In the genomic region with DNA sequence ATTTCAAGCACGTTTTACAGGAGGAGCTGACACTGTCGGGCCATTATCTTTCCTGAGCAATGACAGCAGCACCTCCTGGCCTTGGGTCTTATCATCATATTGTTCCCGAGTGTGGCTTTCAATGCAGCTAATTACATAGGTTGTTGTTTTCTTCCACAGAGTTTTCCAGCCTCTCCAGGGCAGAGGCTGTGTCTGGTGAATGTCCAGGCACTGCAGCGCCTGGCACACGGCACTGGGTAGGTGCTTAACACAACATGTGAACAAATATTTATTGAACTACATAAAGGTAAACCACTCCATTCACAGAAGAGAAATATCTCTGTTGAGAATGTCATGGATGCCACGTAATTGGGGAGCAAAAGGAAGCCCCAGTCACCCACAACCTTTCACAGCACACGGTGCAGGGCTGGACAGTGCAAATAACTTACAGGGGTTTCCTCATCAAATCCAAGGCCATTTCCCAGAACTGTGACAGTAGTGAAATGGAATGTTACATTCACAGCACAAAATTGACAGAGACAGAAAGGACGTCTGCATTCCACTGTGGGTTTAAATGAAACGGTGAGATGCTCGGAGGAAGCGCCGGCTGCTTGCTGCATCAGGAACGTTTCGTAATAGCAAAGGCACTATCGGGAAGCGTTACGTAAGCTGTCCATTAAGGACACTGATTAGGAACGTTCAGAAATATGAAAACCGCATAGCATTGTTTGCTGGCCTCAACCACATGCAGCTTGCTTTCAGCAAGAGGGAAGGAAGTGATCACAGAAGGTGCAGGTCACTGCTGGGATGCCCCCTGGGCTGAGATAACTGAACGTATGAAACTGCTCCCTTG, we compare ENCODE assay signal across 10 cellular contexts. TPM values are rescaled to one million over a fixed set of nuclear protein-coding genes. Genes with fewer than 3 reads are reported as not detected.
A peak's percentile ranks its signal among the peaks of the same experiment; 100 is the strongest.
DNase-seq lines count a peak whose midpoint lies in the region; ATAC-seq, FAIRE-seq and TF ChIP-seq lines count a peak whose summit lies in the region.
"Had no signal": no experiment of that assay in that cellular context is flagged by ENCODE, and none has a peak within 500 bp of the region (broad histone marks: within the 10 kb centered on the region; RNA-seq: fewer than 3 reads in every experiment).

No MANE protein-coding gene starts in this region.

- dilution Hi-C loops in keratinocyte (cut with MboI; ENCODE audit: extremely low pct_ligation_motif_present, low sequenced_read_pairs) = no loop called here

- CTCF ChIA-PET in activated B cell treated with CpG ODN at 0.5 μM for 24 hours (lab: Charles Lee) = interaction anchor here (0.8 kb wide), 1 partner anchor 35 kb away, joined by 3 read pairs; no protein-coding TSS in a partner anchor

- H3K4me2 ChIP-seq in keratinocyte (ENCODE audit: control insufficient read depth, extremely low read depth, insufficient read depth, low read depth, low read length) = peak overlapping the region; percentile 2

- H3K4me1 ChIP-seq in keratinocyte (ENCODE audit: control insufficient read depth, extremely low read depth, insufficient read depth, low read length) = peaks cover 11% of the 10 kb centered on the region
- H3K4me1 ChIP-seq: parathyroid adenoma had no signal

- H3K36me3 Mint-ChIP-seq in activated B cell treated with CpG ODN at 0.5 μM for 24 hours (ENCODE audit: low read depth) = no peaks in the 10 kb centered on the region

- POLR2A ChIA-PET in activated B cell treated with CpG ODN at 0.5 μM for 24 hours (lab: Charles Lee) = interaction anchor here (0.7 kb wide), 1 partner anchor 158 kb away, joined by 3 read pairs; no protein-coding TSS in a partner anchor

- H3K27ac ChIP-seq in keratinocyte (ENCODE audit: control insufficient read depth, insufficient read depth, low read length) = no peak overlapping the region
- H3K27ac ChIP-seq: parathyroid adenoma had no signal

- peaks cover 31% of the 10 kb centered on the region for H3K4me1 Mint-ChIP-seq in activated B cell treated with CpG ODN at 0.5 μM for 24 hours

- no peak overlapping the region for H3K27ac Mint-ChIP-seq in activated B cell treated with CpG ODN at 0.5 μM for 24 hours

- FAIRE-seq in HTR-8/SVneo (lab: Jason Lieb, UNC) = no peak
- FAIRE-seq in keratinocyte (lab: Jason Lieb, UNC) = peak; percentile 46

- no peak for ATAC-seq in activated B cell treated with CpG ODN at 0.5 μM for 24 hours (ENCODE audit: low read depth)
- ATAC-seq in GM19324 (IDR thresholded peaks at IDR 0.05; ENCODE audit: low FRiP score, unreplicated experiment) = no peak
- ATAC-seq in GM18505 (IDR thresholded peaks at IDR 0.05; ENCODE audit: unreplicated experiment) = no peak

- TF ChIP-seq POLR2A in GM18505 (IDR thresholded peaks at IDR 0.05; ENCODE audit: borderline replicate concordance, extremely low read depth, insufficient read depth, insufficient read length) = no peak

- H3K36me3 ChIP-seq in keratinocyte (ENCODE audit: control insufficient read depth in 2 of 2, extremely low read depth in 1 of 2, insufficient read depth in 2 of 2, low read length in 2 of 2) = no peaks in the 10 kb centered on the region

- DNase-seq in A172 (ENCODE audit: low spot score) = peak; percentile 74
- peak; percentile 75 for DNase-seq in HTR-8/SVneo (ENCODE audit: insufficient read length, low spot score)
- DNase-seq in activated B cell treated with CpG ODN at 0.5 μM for 24 hours = no peak
- no peak for DNase-seq in keratinocyte (ENCODE audit: low read depth, low spot score)
- no peak for DNase-seq in NCI-H2196 treated with DMSO at 0.1 percent for 48 hours (lab: John Stamatoyannopoulos, UW; ENCODE audit: unreplicated experiment)
- no peak for DNase-seq in RKO (ENCODE audit: low spot score)

- H3K9ac ChIP-seq in keratinocyte (ENCODE audit: control insufficient read depth, extremely low read depth, insufficient read depth, low read length) = no peak overlapping the region
- H3K9ac ChIP-seq: parathyroid adenoma had no signal

- no peaks in the 10 kb centered on the region for H3K9me1 ChIP-seq in keratinocyte (ENCODE audit: control insufficient read depth, extremely low read depth, insufficient read depth, low read length)

- no peak for TF ChIP-seq CTCF in activated B cell treated with CpG ODN at 0.5 μM for 24 hours (IDR thresholded peaks at IDR 0.05)
- no peak for TF ChIP-seq CTCF in keratinocyte (optimal IDR thresholded peaks at IDR 0.05 in 1 of 3, IDR thresholded peaks at IDR 0.05 in 1 of 3, conservative IDR thresholded peaks at IDR 0.05 in 1 of 3; ENCODE audit: extremely low read depth in 1 of 3, insufficient read depth in 2 of 3, low read length in 3 of 3)

- intact Hi-C loops in activated B cell treated with CpG ODN at 0.5 μM for 24 hours (cut with micrococcal nuclease) = no loop called here

- peaks cover 41% of the 10 kb centered on the region for H3K27me3 Mint-ChIP-seq in activated B cell treated with CpG ODN at 0.5 μM for 24 hours

- H3K27me3 ChIP-seq in keratinocyte (ENCODE audit: control insufficient read depth, extremely low read depth, insufficient read depth, low read length) = peaks cover 47% of the 10 kb centered on the region

- no peaks in the 10 kb centered on the region for H3K79me2 ChIP-seq in keratinocyte (ENCODE audit: control insufficient read depth, insufficient read depth, low read length)
- H3K79me2 ChIP-seq: parathyroid adenoma had no signal

- H3K9me3 ChIP-seq in keratinocyte (ENCODE audit: control insufficient read depth, low read depth, low read length) = peaks cover 4% of the 10 kb centered on the region

- peak overlapping the region; percentile 0 for H3K4me3 Mint-ChIP-seq in activated B cell treated with CpG ODN at 0.5 μM for 24 hours

- H2AFZ ChIP-seq in keratinocyte (ENCODE audit: control insufficient read depth, low read length) = no peak overlapping the region
- H2AFZ ChIP-seq: parathyroid adenoma had no signal

- no peaks in the 10 kb centered on the region for H3K9me3 Mint-ChIP-seq in activated B cell treated with CpG ODN at 0.5 μM for 24 hours

- no peak overlapping the region for H3K4me3 ChIP-seq in keratinocyte (ENCODE audit: control insufficient read depth in 2 of 3, extremely low read depth in 1 of 3, insufficient read depth in 2 of 3, low read depth in 1 of 3, low read length in 3 of 3)

- peaks cover 4% of the 10 kb centered on the region for H4K20me1 ChIP-seq in keratinocyte (ENCODE audit: control insufficient read depth, extremely low read depth, insufficient read depth, low read length)

RNA-seq across cellular contexts. Expression of gene KCNG2, which starts 6.4 kb away (rescaled TPM):
- not detected in 2 replicates for total RNA-seq in A172 (2014; rRNA removed; shearing (Covaris generic))
- not detected in 2 replicates for total RNA-seq in activated B cell treated with CpG ODN at 0.5 μM for 24 hours
- not detected in 3 replicates for polyA plus RNA-seq in keratinocyte
- polyA plus RNA-seq in keratinocyte (2011; ENCODE audit: low read depth) = not detected
- polyA plus RNA-seq in keratinocyte (2011; cell fraction: cytosol; rRNA removed) = not detected in 2 replicates
- not detected in 2 replicates for polyA plus RNA-seq in keratinocyte (2011; cell fraction: nucleus; rRNA removed)
- 0.34 TPM in 1 of 2 replicates, not detected in the other for polyA plus RNA-seq in keratinocyte (2012; ENCODE audit: low replicate concordance)
- not detected in 3 replicates for polyA minus RNA-seq in keratinocyte
- polyA minus RNA-seq in keratinocyte (2011; cell fraction: cytosol; rRNA and poly(A)+ RNA removed) = not detected
- polyA minus RNA-seq in keratinocyte (2011; cell fraction: nucleus; rRNA and poly(A)+ RNA removed) = not detected in 2 replicates
- total RNA-seq: T-helper 2 cell treated with Interferon-gamma antibody and Interleukin-4, amounts not matched to agents 100 ng/mL and 5 ng/mL, for 36 hours had no signal

Comparison
In these comparisons a context has a peak if more than half of its experiments do, and no peak if none do; other contexts are left out.
1. DNase-seq: peak in A172 (single experiment) and HTR-8/SVneo (single experiment); none in activated B cell treated with CpG ODN at 0.5 μM for 24 hours (single experiment), keratinocyte (single experiment), NCI-H2196 treated with DMSO at 0.1 percent for 48 hours (single experiment) and RKO (single experiment).